In genomic region chr10:80855348-80855971, GRCh38 we compare ENCODE assay signal across 8 cellular contexts.
DNase-seq lines count a peak whose midpoint lies in the region; ATAC-seq, FAIRE-seq and TF ChIP-seq lines count a peak whose summit lies in the region.

No MANE protein-coding gene starts in this region.

- no peak overlapping the region for H2AK5ac ChIP-seq in trophoblast cell (ENCODE audit: low read length)

- no peak overlapping the region for H4K91ac ChIP-seq in trophoblast cell (ENCODE audit: low read depth, low read length)

- H2AFZ ChIP-seq in OCI-LY3 (ENCODE audit: low read depth, low read length) (no peak overlapping the region), trophoblast cell (ENCODE audit: insufficient read depth, low read length, poor library complexity) (no peak overlapping the region)

- H3K4me2 ChIP-seq in OCI-LY3 (ENCODE audit: low read length) (no peak overlapping the region), trophoblast cell (ENCODE audit: low read length) (no peak overlapping the region)

- no peaks in the 10 kb centered on the region for H3K27me3 ChIP-seq in OCI-LY3 (ENCODE audit: low read depth, low read length)
- no peaks in the 10 kb centered on the region for H3K27me3 ChIP-seq in liver (ENCODE audit: control insufficient read depth in 4 of 4, insufficient read depth in 4 of 4, low read length in 3 of 4)
- no peaks in the 10 kb centered on the region for H3K27me3 ChIP-seq in trophoblast cell (ENCODE audit: insufficient read depth, low read length)
- H3K27me3 ChIP-seq in small intestine (ENCODE audit: control insufficient read depth in 2 of 2, insufficient read depth in 2 of 2, low read length in 2 of 2): no peaks in the 10 kb centered on the region

- no peak overlapping the region for H4K8ac ChIP-seq in trophoblast cell (ENCODE audit: low read depth, low read length)

- H3K27ac Mint-ChIP-seq in activated CD8-positive, alpha-beta memory T cell treated with anti-CD3 and anti-CD28 coated beads, Interleukin-2, amount 10 ng/mL, durations not matched to agents 7 days and 5 days: no peak overlapping the region

- H3K23ac ChIP-seq in trophoblast cell (ENCODE audit: low read length): no peak overlapping the region

- H3K79me1 ChIP-seq in trophoblast cell (ENCODE audit: low read length): no peaks in the 10 kb centered on the region

- no peak for FAIRE-seq in small intestine (lab: Jason Lieb, UNC)

- no peaks in the 10 kb centered on the region for H3K9me3 Mint-ChIP-seq in activated CD8-positive, alpha-beta memory T cell treated with anti-CD3 and anti-CD28 coated beads, Interleukin-2, amount 10 ng/mL, durations not matched to agents 7 days and 5 days (ENCODE audit: low read depth)

- no peaks in the 10 kb centered on the region for H3K27me3 Mint-ChIP-seq in activated CD8-positive, alpha-beta memory T cell treated with anti-CD3 and anti-CD28 coated beads, Interleukin-2, amount 10 ng/mL, durations not matched to agents 7 days and 5 days

- H3K18ac ChIP-seq in trophoblast cell (ENCODE audit: low read length): no peak overlapping the region

- no peak overlapping the region for H3K9ac ChIP-seq in OCI-LY3 (ENCODE audit: low read length)
- H3K9ac ChIP-seq in liver (ENCODE audit: low read depth in 1 of 2, low read length in 2 of 2): no peak overlapping the region
- no peak overlapping the region for H3K9ac ChIP-seq in trophoblast cell (ENCODE audit: low read length)

- no peak overlapping the region for H3K27ac ChIP-seq in OCI-LY3 (ENCODE audit: low read length)
- no peak overlapping the region for H3K27ac ChIP-seq in liver (ENCODE audit: low read depth in 1 of 2, low read length in 2 of 2)
- no peak overlapping the region for H3K27ac ChIP-seq in trophoblast cell (ENCODE audit: low read depth, low read length)
- H3K27ac ChIP-seq in small intestine (ENCODE audit: low read depth in 1 of 2, low read length in 1 of 2): no peak overlapping the region

- H3K4me3 Mint-ChIP-seq in activated CD8-positive, alpha-beta memory T cell treated with anti-CD3 and anti-CD28 coated beads, Interleukin-2, amount 10 ng/mL, durations not matched to agents 7 days and 5 days: no peak overlapping the region

- H3K9me3 ChIP-seq in OCI-LY3 (ENCODE audit: insufficient read depth, low read length) (no peaks in the 10 kb centered on the region), liver (ENCODE audit: control insufficient read depth in 4 of 4, low read length in 3 of 4) (no peaks in the 10 kb centered on the region), trophoblast cell (ENCODE audit: insufficient read depth, low read depth, low read length) (no peaks in the 10 kb centered on the region), small intestine (ENCODE audit: control insufficient read depth, low read depth) (no peaks in the 10 kb centered on the region)

- WGBS in liver: 37% methylated on average over 5 of the region's 5 CpGs
- no CpG with 5 or more reads among the region's 5 CpGs for WGBS in trophoblast cell (ENCODE audit: extremely low coverage, insufficient coverage, insufficient read length)
- WGBS in small intestine, 3 donors: 40 to 55% (median 45%) methylated on average over 5 of the region's 5 CpGs

- H3K79me2 ChIP-seq in OCI-LY3 (ENCODE audit: low read length) (no peaks in the 10 kb centered on the region), trophoblast cell (ENCODE audit: control insufficient read depth, insufficient read depth, low read length, poor library complexity) (no peaks in the 10 kb centered on the region)

- H2BK5ac ChIP-seq in trophoblast cell (ENCODE audit: low read depth, low read length, poor library complexity): no peak overlapping the region

- CTCF ChIA-PET in activated CD8-positive, alpha-beta memory T cell treated with anti-CD3 and anti-CD28 coated beads, Interleukin-2, amount 10 ng/mL, durations not matched to agents 7 days and 5 days (lab: Charles Lee): no interaction called here

- ATAC-seq in GM21786 (IDR thresholded peaks at IDR 0.05; ENCODE audit: unreplicated experiment): peak; percentile 68
- no peak for ATAC-seq in activated CD8-positive, alpha-beta memory T cell treated with anti-CD3 and anti-CD28 coated beads, Interleukin-2, amount 10 ng/mL, durations not matched to agents 7 days and 5 days

- H2BK120ac ChIP-seq in trophoblast cell (ENCODE audit: insufficient read depth, low read length, poor library complexity): no peak overlapping the region

- TF ChIP-seq RAD21 in liver (IDR thresholded peaks at IDR 0.05): peak; percentile 61 to 80

- H3K4me3 ChIP-seq in GM12864 (ENCODE audit: low read depth, low read length) (no peak overlapping the region), OCI-LY3 (ENCODE audit: low read length) (no peak overlapping the region), liver (ENCODE audit: low read depth in 1 of 3, low read length in 3 of 3) (no peak overlapping the region), trophoblast cell (ENCODE audit: low read depth, low read length) (no peak overlapping the region), small intestine (ENCODE audit: low read depth in 1 of 2, low read length in 2 of 2) (no peak overlapping the region)

- no peaks in the 10 kb centered on the region for H3K36me3 Mint-ChIP-seq in activated CD8-positive, alpha-beta memory T cell treated with anti-CD3 and anti-CD28 coated beads, Interleukin-2, amount 10 ng/mL, durations not matched to agents 7 days and 5 days

- H2BK12ac ChIP-seq in trophoblast cell (ENCODE audit: low read length): no peak overlapping the region

- H3K36me3 ChIP-seq in OCI-LY3 (replicated peaks; ENCODE audit: low read depth, low read length): no peaks in the 10 kb centered on the region
- no peaks in the 10 kb centered on the region for H3K36me3 ChIP-seq in liver (ENCODE audit: control insufficient read depth in 4 of 4, insufficient read depth in 3 of 4, low read depth in 1 of 4, low read length in 3 of 4)
- no peaks in the 10 kb centered on the region for H3K36me3 ChIP-seq in trophoblast cell (ENCODE audit: control insufficient read depth in 1 of 2, insufficient read depth in 2 of 2, low read length in 2 of 2)
- H3K36me3 ChIP-seq in small intestine (ENCODE audit: control insufficient read depth in 2 of 2, insufficient read depth in 2 of 2, low read length in 2 of 2): no peaks in the 10 kb centered on the region

- no peaks in the 10 kb centered on the region for H3K4me1 Mint-ChIP-seq in activated CD8-positive, alpha-beta memory T cell treated with anti-CD3 and anti-CD28 coated beads, Interleukin-2, amount 10 ng/mL, durations not matched to agents 7 days and 5 days

- no peak overlapping the region for H3K14ac ChIP-seq in trophoblast cell (ENCODE audit: low read length)

- H4K12ac ChIP-seq in trophoblast cell (ENCODE audit: low read depth, low read length): no peak overlapping the region

- H3K4ac ChIP-seq in trophoblast cell (ENCODE audit: low read depth, low read length): no peak overlapping the region

- DNase-seq in GM12864 (ENCODE audit: low read depth): no peak
- no peak for DNase-seq in trophoblast cell
- DNase-seq in activated CD8-positive, alpha-beta memory T cell treated with anti-CD3 and anti-CD28 coated beads, Interleukin-2, amount 10 ng/mL, durations not matched to agents 7 days and 5 days: no peak
- no peak for DNase-seq in AG08396 (ENCODE audit: low spot score)
- no peak for DNase-seq in small intestine

- TF ChIP-seq CTCF in GM12864 (IDR thresholded peaks at IDR 0.05; ENCODE audit: low read depth, low read length, missing control alignments) (peak; percentile 65), OCI-LY3 (IDR thresholded peaks at IDR 0.05; ENCODE audit: low read depth, low read length) (peak; percentile 51), liver (IDR thresholded peaks at IDR 0.05; ENCODE audit: low read depth, low read length, missing input control) (peak; percentile 43)

- H3K4me1 ChIP-seq in OCI-LY3 (ENCODE audit: low read length) (no peaks in the 10 kb centered on the region), liver (ENCODE audit: control insufficient read depth in 4 of 4, insufficient read depth in 4 of 4, low read length in 3 of 4) (peaks cover 0 to 3% (median 1%) of the 10 kb centered on the region in 4 donors), trophoblast cell (ENCODE audit: control insufficient read depth in 1 of 2, insufficient read depth in 2 of 2, low read length in 2 of 2) (no peaks in the 10 kb centered on the region), small intestine (ENCODE audit: control insufficient read depth in 2 of 2, insufficient read depth in 1 of 2, low read depth in 1 of 2, low read length in 1 of 2) (no peaks in the 10 kb centered on the region)

- H4K20me1 ChIP-seq in OCI-LY3 (ENCODE audit: insufficient read depth, low read length): no peaks in the 10 kb centered on the region

TF ChIP-seq in liver, 16 proteins besides CTCF, POLR2A, EP300 and RAD21 (continues in another document):
- TF ChIP-seq GABPA (IDR thresholded peaks at IDR 0.05 in 1 of 2, conservative IDR thresholded peaks at IDR 0.05 in 1 of 2): no peak
- no peak for TF ChIP-seq ATF3 (IDR thresholded peaks at IDR 0.05)
- no peak for TF ChIP-seq FOXA1 (IDR thresholded peaks at IDR 0.05)
- no peak for TF ChIP-seq MAX (IDR thresholded peaks at IDR 0.05)
- no peak for TF ChIP-seq TAF1 (conservative IDR thresholded peaks at IDR 0.05)
